Comparison of ENCODE assay signal across 32 cellular contexts in the genomic region with DNA sequence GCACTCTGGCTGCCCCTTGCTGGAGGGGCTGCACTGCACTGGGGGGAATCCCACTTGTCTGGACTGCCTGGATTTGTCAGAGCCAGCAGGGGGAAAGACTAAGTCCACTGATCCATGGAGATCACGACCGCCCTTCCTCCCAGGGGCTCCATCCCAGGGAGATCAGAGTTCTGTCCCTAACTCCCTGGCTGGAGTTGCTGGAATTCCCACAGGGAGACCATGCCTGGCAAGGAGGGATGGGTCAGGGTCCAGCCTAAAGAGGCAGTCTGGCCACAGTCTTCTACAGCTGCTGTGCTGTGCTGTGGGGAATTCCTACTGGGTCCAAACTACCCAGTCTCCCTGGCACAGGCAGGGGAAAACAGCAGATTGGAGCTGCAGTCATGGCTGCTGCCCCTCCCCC.
"Had no signal": no experiment of that assay in that cellular context is flagged by ENCODE, and none has a peak within 500 bp of the region (broad histone marks: within the 10 kb centered on the region; RNA-seq: fewer than 3 reads in every experiment).

No MANE protein-coding gene starts in this region.

- ATAC-seq: heart right ventricle; left colon; left ventricle myocardium superior; lower lobe of right lung; natural killer cell treated with Interleukin-12 subunit alpha and Interleukin-12 subunit beta and Interleukin-15 and Interleukin-18, amount 100 ng/mL, for 72 hours; pancreas; sciatic nerve; stimulated activated naive CD8-positive, alpha-beta T cell treated with anti-CD3 and anti-CD28 coated beads, Interleukin-15, amount 100 ng/mL, for 72 hours; upper lobe of right lung had no signal

- H3K9me3 ChIP-seq: esophagus squamous epithelium, pancreas, suprapubic skin, transverse colon, vagina had no signal

- H3K4me3 ChIP-seq: dorsolateral prefrontal cortex, esophagus squamous epithelium, heart right ventricle, lower lobe of right lung, pancreas, smooth muscle cell, suprapubic skin, transverse colon, upper lobe of right lung, vagina had no signal

- H3K4me1 ChIP-seq: esophagus squamous epithelium, lower lobe of right lung, pancreas, suprapubic skin, transverse colon, upper lobe of right lung, vagina had no signal

- H3K4me2 ChIP-seq: smooth muscle cell had no signal

- H3K27ac ChIP-seq: dorsolateral prefrontal cortex, esophagus squamous epithelium, heart right ventricle, lower lobe of right lung, pancreas, suprapubic skin, transverse colon, upper lobe of right lung, vagina had no signal

- FAIRE-seq: colon, endometrium, islet of Langerhans, pancreas had no signal

- H3K27me3 ChIP-seq: dorsolateral prefrontal cortex, esophagus squamous epithelium, heart right ventricle, pancreas, suprapubic skin, transverse colon, upper lobe of right lung, vagina had no signal

- H3K36me3 ChIP-seq: esophagus squamous epithelium, heart right ventricle, lower lobe of right lung, pancreas, suprapubic skin, transverse colon, upper lobe of right lung, vagina had no signal

- DNase-seq: dorsolateral prefrontal cortex; effector memory CD4-positive, alpha-beta T cell; erythroblast; esophagus squamous epithelium; foreskin melanocyte; glutamatergic neuron; heart right ventricle; hippocampal formation; kidney glomerular epithelial cell; left colon; left ventricle myocardium superior; lower lobe of right lung; naive B cell; occipital lobe; retina; stimulated activated CD4-positive, alpha-beta T cell treated with anti-CD3 and anti-CD28 coated beads, Interleukin-12 subunit alpha, Interleukin-12 subunit beta, amount 100 ng/mL, for 4 hours; stimulated activated CD4-positive, alpha-beta T cell treated with anti-CD3 and anti-CD28 coated beads, Interleukin-1b, Interleukin-23, amount 100 ng/mL, for 48 hours; stimulated activated CD4-positive, alpha-beta T cell treated with anti-CD3 and anti-CD28 coated beads, Interleukin-4, amount 100 ng/mL, for 1 hour; stimulated activated CD8-positive, alpha-beta memory T cell treated with anti-CD3 and anti-CD28 coated beads, Interleukin-4, amount 100 ng/mL, for 48 hours; stimulated activated naive CD4-positive, alpha-beta T cell; stimulated activated naive CD8-positive, alpha-beta T cell treated with anti-CD3 and anti-CD28 coated beads, Interleukin-15, amount 100 ng/mL, for 72 hours; transverse colon; upper lobe of right lung had no signal
